Comparison of ENCODE assay signal across 8 cellular contexts in the genomic region with DNA sequence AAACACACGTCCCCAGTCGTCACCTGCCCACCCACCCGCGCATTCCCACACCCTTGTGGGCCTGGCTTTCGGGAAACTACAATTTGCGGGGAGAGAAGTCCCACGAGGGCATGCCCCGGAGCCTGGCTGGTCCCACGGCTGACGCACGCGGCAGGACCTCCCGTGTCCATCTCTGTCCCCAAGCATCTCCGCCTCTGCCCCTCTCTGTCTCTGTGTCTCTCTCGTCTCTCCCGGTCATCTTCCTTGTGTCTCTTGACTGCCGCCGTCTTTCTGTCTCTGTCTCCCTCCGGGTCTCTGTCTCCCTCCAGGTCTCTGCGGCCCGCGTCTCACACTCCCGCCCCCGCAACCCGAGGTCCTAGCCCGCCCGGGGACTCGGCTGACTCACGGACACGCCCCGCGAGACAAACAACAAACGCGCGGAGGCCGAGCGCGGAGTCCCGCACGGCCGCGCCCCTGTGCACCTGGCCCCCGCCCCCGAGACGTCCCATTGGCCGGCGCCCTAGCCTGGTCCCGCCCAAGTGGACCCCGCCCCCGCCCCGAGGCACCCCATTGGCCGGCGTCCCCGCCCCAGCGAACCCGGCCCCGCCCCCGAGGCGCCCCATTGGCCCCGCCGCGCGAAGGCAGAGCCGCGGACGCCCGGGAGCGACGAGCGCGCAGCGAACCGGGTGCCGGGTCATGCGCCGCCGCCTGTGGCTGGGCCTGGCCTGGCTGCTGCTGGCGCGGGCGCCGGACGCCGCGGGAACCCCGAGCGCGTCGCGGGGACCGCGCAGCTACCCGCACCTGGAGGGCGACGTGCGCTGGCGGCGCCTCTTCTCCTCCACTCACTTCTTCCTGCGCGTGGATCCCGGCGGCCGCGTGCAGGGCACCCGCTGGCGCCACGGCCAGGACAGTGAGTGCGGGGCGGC. TPM values are rescaled to one million over a fixed set of nuclear protein-coding genes. Genes with fewer than 3 reads are reported as not detected.
DNase-seq lines count a peak whose midpoint lies in the region; ATAC-seq and TF ChIP-seq lines count a peak whose summit lies in the region.

A gene (plus strand): TSS at position 629 of the 905 bp plus-strand sequence. CDS start 47 bp downstream, at position 676.

- peaks cover 37% of the 10 kb centered on the region for H3K27me3 ChIP-seq in ectodermal cell (ENCODE audit: control insufficient read depth, insufficient read depth, low read length, poor library complexity, severe bottlenecking)
- no peaks in the 10 kb centered on the region for H3K27me3 ChIP-seq in lower lobe of right lung (ENCODE audit: low read depth)

- no peaks in the 10 kb centered on the region for H3K9me3 Mint-ChIP-seq in activated CD8-positive, alpha-beta T cell treated with anti-CD3 and anti-CD28 coated beads for 36 hours

- intact Hi-C loops in activated CD8-positive, alpha-beta T cell treated with anti-CD3 and anti-CD28 coated beads for 36 hours (cut with micrococcal nuclease): no loop called here
- intact Hi-C loops in lower lobe of right lung (cut with DNase I): no loop called here

- TF ChIP-seq CTCF in GM10248 (IDR thresholded peaks at IDR 0.05; ENCODE audit: control extremely low read depth, extremely low read depth, low read depth, missing control alignments) (no peak), lower lobe of right lung (IDR thresholded peaks at IDR 0.05) (no peak)
- no peak for TF ChIP-seq CTCF in activated CD8-positive, alpha-beta T cell treated with anti-CD3 and anti-CD28 coated beads for 36 hours (IDR thresholded peaks at IDR 0.05)

- peak; percentile 97 for DNase-seq in GM10248 (ENCODE audit: extremely low spot score)
- DNase-seq in NCI-H510A treated with DMSO at 0.1 percent for 48 hours (lab: John Stamatoyannopoulos, UW): peak; percentile 56
- DNase-seq in activated CD8-positive, alpha-beta T cell treated with anti-CD3 and anti-CD28 coated beads for 36 hours: peak; percentile 95
- peak; percentile 93 for DNase-seq in lower lobe of right lung
- DNase-seq in stimulated activated CD4-positive, alpha-beta T cell treated with anti-CD3 and anti-CD28 coated beads, Interleukin-4, amount 100 ng/mL, for 24 hours: peak; percentile 95

- no peaks in the 10 kb centered on the region for H3K36me3 Mint-ChIP-seq in activated CD8-positive, alpha-beta T cell treated with anti-CD3 and anti-CD28 coated beads for 36 hours (ENCODE audit: low read depth)

- ATAC-seq in HG03103 (IDR thresholded peaks at IDR 0.05; ENCODE audit: low read depth, unreplicated experiment): peak; percentile 43
- ATAC-seq in activated CD8-positive, alpha-beta T cell treated with anti-CD3 and anti-CD28 coated beads for 36 hours: peak; percentile 98
- ATAC-seq in lower lobe of right lung: peak; percentile 94 to 95
- no peak for ATAC-seq in HG03378 (IDR thresholded peaks at IDR 0.05; ENCODE audit: unreplicated experiment)

- H3K27ac ChIP-seq in ectodermal cell (ENCODE audit: insufficient read depth, low read depth, low read length, poor library complexity, severe bottlenecking) (no peak within 1 kb of the TSS), lower lobe of right lung (no peak within 1 kb of the TSS)

- CTCF ChIA-PET in GM10248 (lab: Yijun Ruan, JAX): no interaction called here
- CTCF ChIA-PET in activated CD8-positive, alpha-beta T cell treated with anti-CD3 and anti-CD28 coated beads for 36 hours (lab: Charles Lee): no interaction called here

- POLR2A ChIA-PET in GM10248 (lab: Yijun Ruan, JAX): no interaction called here
- POLR2A ChIA-PET in activated CD8-positive, alpha-beta T cell treated with anti-CD3 and anti-CD28 coated beads for 36 hours (lab: Charles Lee): no interaction called here

- H3K4me1 ChIP-seq in ectodermal cell (ENCODE audit: control insufficient read depth, insufficient read depth, low read length) (peaks cover 2% of the 10 kb centered on the region), lower lobe of right lung (peaks cover 18% of the 10 kb centered on the region)

- H3K4me3 ChIP-seq in ectodermal cell (ENCODE audit: insufficient read depth, low read depth, low read length) (peak within 1 kb of the TSS; percentile 31), lower lobe of right lung (peak within 1 kb of the TSS; percentile 50)

- H3K9me3 ChIP-seq in ectodermal cell (ENCODE audit: control insufficient read depth, low read length) (no peaks in the 10 kb centered on the region), lower lobe of right lung (no peaks in the 10 kb centered on the region)

- no peaks in the 10 kb centered on the region for H3K27me3 Mint-ChIP-seq in activated CD8-positive, alpha-beta T cell treated with anti-CD3 and anti-CD28 coated beads for 36 hours

- H3K27ac Mint-ChIP-seq in activated CD8-positive, alpha-beta T cell treated with anti-CD3 and anti-CD28 coated beads for 36 hours: peak within 1 kb of the TSS; percentile 51

- peak within 1 kb of the TSS; percentile 60 for H3K4me3 Mint-ChIP-seq in activated CD8-positive, alpha-beta T cell treated with anti-CD3 and anti-CD28 coated beads for 36 hours

- H3K36me3 ChIP-seq in ectodermal cell (ENCODE audit: control insufficient read depth, insufficient read depth, low read length) (no peaks in the 10 kb centered on the region), lower lobe of right lung (peaks cover under 1% of the 10 kb centered on the region)

- peaks cover 13% of the 10 kb centered on the region for H3K4me1 Mint-ChIP-seq in activated CD8-positive, alpha-beta T cell treated with anti-CD3 and anti-CD28 coated beads for 36 hours (ENCODE audit: low read depth)

- WGBS in ectodermal cell, 2 experiments: 8% methylated on average over 108 of the region's 108 CpGs

RNA-seq across cellular contexts. Expression of the gene that starts here (rescaled TPM):
- total RNA-seq in activated CD8-positive, alpha-beta T cell treated with anti-CD3 and anti-CD28 coated beads for 36 hours: under 1 TPM in 1 of 2 experiments, not detected in 1; 0.16 TPM
- 0.43 TPM for polyA plus RNA-seq in ectodermal cell (2013, experiment 1 of 4)
- 0.34 TPM for polyA plus RNA-seq in ectodermal cell (2013, experiment 2 of 4)
- 0.53 TPM for polyA plus RNA-seq in ectodermal cell (2013, experiment 3 of 4)
- polyA plus RNA-seq in ectodermal cell (2013, experiment 4 of 4): 0.20 TPM
- total RNA-seq in lower lobe of right lung: 0.65 TPM

Comparison
In these comparisons a context has a peak if more than half of its experiments do, and no peak if none do; other contexts are left out.
1. Peak in DNase-seq and ATAC-seq in activated CD8-positive, alpha-beta T cell treated with anti-CD3 and anti-CD28 coated beads for 36 hours; RNA of the gene not detected or under 1 TPM.
2. Peak in DNase-seq, ATAC-seq and H3K4me3 ChIP-seq in lower lobe of right lung; RNA of the gene not detected or under 1 TPM.